ENCODE assay signal across 20 cellular contexts in the genomic region with DNA sequence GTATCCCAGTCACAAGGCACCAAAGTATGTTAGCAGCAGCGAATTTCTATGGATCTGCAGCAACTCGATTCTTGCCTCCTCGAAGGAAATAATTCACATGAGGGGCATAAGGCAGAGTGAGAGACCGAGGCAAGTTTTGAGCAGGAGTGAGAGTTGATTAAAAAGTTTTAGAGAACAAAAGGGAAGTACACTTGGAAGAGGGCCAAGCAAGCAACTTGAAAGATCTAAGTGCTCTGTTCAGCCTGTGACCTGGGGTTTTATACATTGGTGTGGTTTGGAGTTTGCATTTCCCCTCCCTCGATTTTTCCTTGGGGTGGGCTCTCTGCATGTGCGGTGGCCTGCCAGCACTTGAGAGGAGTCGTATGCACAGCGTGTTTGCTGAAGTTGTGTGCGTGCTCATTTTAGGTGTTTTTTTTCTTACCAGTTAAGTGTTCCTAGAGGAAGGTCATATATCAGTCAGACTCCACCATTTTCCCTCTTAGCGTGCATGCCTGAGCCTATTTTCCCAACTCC.
DNase-seq lines count a peak whose midpoint lies in the region; ATAC-seq and TF ChIP-seq lines count a peak whose summit lies in the region.
"Had no signal": no experiment of that assay in that cellular context is flagged by ENCODE, and none has a peak within 500 bp of the region (broad histone marks: within the 10 kb centered on the region; RNA-seq: fewer than 3 reads in every experiment).

No MANE protein-coding gene starts in this region.

- no peak overlapping the region for H3K4me3 Mint-ChIP-seq in H9
- H3K4me3 Mint-ChIP-seq: endodermal cell had no signal

- H3K9me3 Mint-ChIP-seq in H9, result peaks cover 0 to 2% of the 10 kb centered on the region in 2 experiments; a peak in 2 of 5 replicates

- H3K23me2 ChIP-seq in H9 (ENCODE audit: insufficient read length, low read depth, low read length, poor library complexity, severe bottlenecking), result no peaks in the 10 kb centered on the region

- H2BK12ac ChIP-seq in H9 (ENCODE audit: insufficient read length, low read depth, low read length), result no peak overlapping the region

- TF ChIP-seq EP300 in sigmoid colon (IDR thresholded peaks at IDR 0.05), result no peak

- H3K23ac ChIP-seq in H9 (ENCODE audit: insufficient read length, low read depth, low read length), result no peak overlapping the region

- H4K20me1 ChIP-seq in H9 (ENCODE audit: control insufficient read depth, insufficient read depth, insufficient read length) (no peaks in the 10 kb centered on the region), GM23248 (ENCODE audit: insufficient read depth) (no peaks in the 10 kb centered on the region)

- DNase-seq in DMS53 (lab: John Stamatoyannopoulos, UW) (peak; percentile 28), DMS53 treated with DMSO at 0.1 percent for 48 hours (lab: John Stamatoyannopoulos, UW; ENCODE audit: unreplicated experiment) (no peak), H9 (no peak), KBM-7 (peak; percentile 95), left lung (no peak), GM23248 (no peak), sigmoid colon (no peak)
- DNase-seq: activated CD4-positive, alpha-beta T cell treated with anti-CD3 and anti-CD28 coated beads, Interleukin-2, amount 50 U/mL, for 4 hours; activated T-cell treated with anti-CD3 and anti-CD28 coated beads, Interleukin-2, amount 50 U/mL, for 48 hours; caudate nucleus; EL; endodermal cell; H7; left ventricle myocardium superior; NCI-H2107; psoas muscle; Right ventricle myocardium superior; T-helper 9 cell had no signal

- H4K91ac ChIP-seq in H9 (ENCODE audit: insufficient read length, low read depth, low read length), result no peak overlapping the region

- no peak overlapping the region for H2BK5ac ChIP-seq in H9 (ENCODE audit: insufficient read length, low read length)

- H3K9me3 ChIP-seq in H9 (ENCODE audit: control insufficient read depth, low read depth, low read length) (no peaks in the 10 kb centered on the region), left lung (no peaks in the 10 kb centered on the region), GM23248 (ENCODE audit: low read depth) (no peaks in the 10 kb centered on the region), sigmoid colon (no peaks in the 10 kb centered on the region)
- H3K9me3 ChIP-seq: psoas muscle had no signal

- H3T11ph ChIP-seq in H9 (ENCODE audit: low read length), result no peak overlapping the region

- H4K5ac ChIP-seq in H9 (ENCODE audit: insufficient read length, low read depth, low read length), result no peak overlapping the region

- no peaks in the 10 kb centered on the region; the same call in 1 of the 2 replicates for H3K27me3 Mint-ChIP-seq in H9 (ENCODE audit: low read depth)

- TF ChIP-seq CTCF in H9 (conservative IDR thresholded peaks at IDR 0.05), result no peak
- TF ChIP-seq CTCF in left lung (IDR thresholded peaks at IDR 0.05), result no peak
- no peak for TF ChIP-seq CTCF in sigmoid colon (IDR thresholded peaks at IDR 0.05)

- TF ChIP-seq POLR2A in sigmoid colon (IDR thresholded peaks at IDR 0.05), result no peak

- H3K14ac ChIP-seq in H9 (ENCODE audit: insufficient read depth, low read length), result no peak overlapping the region

- no peaks in the 10 kb centered on the region for H3K27me3 ChIP-seq in H9 (ENCODE audit: insufficient read depth, low read length)
- no peaks in the 10 kb centered on the region for H3K27me3 ChIP-seq in left lung
- H3K27me3 ChIP-seq in GM23248 (replicated peaks; ENCODE audit: insufficient read depth), result no peaks in the 10 kb centered on the region
- H3K27me3 ChIP-seq in sigmoid colon, result no peaks in the 10 kb centered on the region

- H3K36me3 Mint-ChIP-seq in H9 (ENCODE audit: insufficient read depth in 1 of 3, low read depth in 3 of 3), result no peaks in the 10 kb centered on the region

- H3K4me1 ChIP-seq in H9 (ENCODE audit: insufficient read depth, low read length), result no peaks in the 10 kb centered on the region
- H3K4me1 ChIP-seq in left lung, result no peaks in the 10 kb centered on the region
- no peaks in the 10 kb centered on the region for H3K4me1 ChIP-seq in GM23248 (ENCODE audit: insufficient read depth)
- H3K4me1 ChIP-seq in sigmoid colon, result no peaks in the 10 kb centered on the region
- H3K4me1 ChIP-seq: psoas muscle had no signal

- H3K27ac ChIP-seq in H9 (ENCODE audit: insufficient read length, low read depth, low read length) (no peak overlapping the region), left lung (no peak overlapping the region), GM23248 (no peak overlapping the region), sigmoid colon (no peak overlapping the region)
- H3K27ac ChIP-seq: 22Rv1, psoas muscle had no signal

- H3F3A ChIP-seq in GM23248 (ENCODE audit: insufficient read depth), result no peaks in the 10 kb centered on the region

- no peak overlapping the region for H4K8ac ChIP-seq in H9 (replicated peaks; ENCODE audit: insufficient read length, low read depth, low read length)

- ATAC-seq in left lung (peak; percentile 31), HG03108 (IDR thresholded peaks at IDR 0.05; ENCODE audit: unreplicated experiment) (no peak)
- ATAC-seq: left ventricle myocardium superior, psoas muscle had no signal

- H3K4me3 ChIP-seq in left lung, result no peak overlapping the region
- no peak overlapping the region for H3K4me3 ChIP-seq in GM23248
- H3K4me3 ChIP-seq in sigmoid colon, result no peak overlapping the region
- H3K4me3 ChIP-seq: psoas muscle had no signal

- H3K18ac ChIP-seq in H9 (ENCODE audit: insufficient read length, low read depth, low read length), result no peak overlapping the region

- H2BK20ac ChIP-seq in H9 (ENCODE audit: low read depth, low read length, poor library complexity, severe bottlenecking), result no peak overlapping the region

- H3K79me2 ChIP-seq in H9 (ENCODE audit: insufficient read depth, low read length), result no peaks in the 10 kb centered on the region
- no peaks in the 10 kb centered on the region for H3K79me2 ChIP-seq in GM23248 (ENCODE audit: insufficient read depth)

- no peak overlapping the region for H3K27ac Mint-ChIP-seq in H9
- H3K27ac Mint-ChIP-seq: endodermal cell had no signal

- H2BK120ac ChIP-seq in H9 (ENCODE audit: low read depth, low read length, poor library complexity, severe bottlenecking), result no peak overlapping the region

- H2AK5ac ChIP-seq in H9 (ENCODE audit: insufficient read length, low read length), result no peak overlapping the region

- WGBS in H9 (ENCODE audit: extremely low coverage, insufficient read length, low lambda C conversion rate), result no CpG with 5 or more reads among the region's 10 CpGs
- 15 to 18% methylated on average over 9 to 10 of the region's 10 CpGs for WGBS in GM23248 (ENCODE audit: low coverage in 1 of 2, low lambda C conversion rate in 2 of 2, missing lambda C conversion rate in 2 of 2), 2 experiments
- 34 to 63% methylated on average over 10 of the region's 10 CpGs for WGBS in sigmoid colon, 2 donors

- no peak overlapping the region for H2BK15ac ChIP-seq in H9 (ENCODE audit: low read depth, low read length)

- H3K9me2 ChIP-seq in GM23248 (ENCODE audit: insufficient read depth), result no peaks in the 10 kb centered on the region

- in situ Hi-C loops in KBM-7 (cut with MboI; ENCODE audit: low pct_unique_long_range_greater_than_20kb, low sequenced_read_pairs) (no loop called here), GM23248 (cut with MboI) (no loop called here)

- intact Hi-C loops in left lung (cut with DNase I), result no loop called here
- intact Hi-C loops in sigmoid colon (cut with DNase I), result no loop called here

- H3K9ac ChIP-seq in H9 (ENCODE audit: extremely low read depth, insufficient read length, low read length), result no peak overlapping the region
- H3K9ac ChIP-seq in GM23248, result no peak overlapping the region

- no peaks in the 10 kb centered on the region for H3K4me1 Mint-ChIP-seq in H9

- no peaks in the 10 kb centered on the region for H3K79me1 ChIP-seq in H9 (ENCODE audit: insufficient read depth, low read depth, low read length, poor library complexity, severe bottlenecking)

- no peaks in the 10 kb centered on the region for H3K36me3 ChIP-seq in left lung
- no peaks in the 10 kb centered on the region for H3K36me3 ChIP-seq in GM23248 (ENCODE audit: low read depth)
- no peaks in the 10 kb centered on the region for H3K36me3 ChIP-seq in sigmoid colon

- no peak overlapping the region for H3K56ac ChIP-seq in H9 (ENCODE audit: insufficient read length, low read depth, low read length)

- H2AFZ ChIP-seq in H9 (ENCODE audit: low read length) (peak overlapping the region; percentile 18), GM23248 (no peak overlapping the region)

- H3K4me2 ChIP-seq in H9 (ENCODE audit: insufficient read depth, insufficient read length, low read length) (no peak overlapping the region), GM23248 (ENCODE audit: unreplicated experiment) (no peak overlapping the region)

- H3K4ac ChIP-seq in H9 (ENCODE audit: low read depth, low read length), result no peak overlapping the region

Comparison
In these comparisons a context has a peak if more than half of its experiments do, and no peak if none do; other contexts are left out.
1. DNase-seq: peak in DMS53 (single experiment) and KBM-7 (single experiment); none in DMS53 treated with DMSO at 0.1 percent for 48 hours (single experiment), H9 (single experiment), left lung (0 of 2), GM23248 (single experiment) and sigmoid colon (single experiment).